In genomic region chr2:172280820-172281454, GRCh38 we compare ENCODE assay signal across 11 cellular contexts.
DNase-seq lines count a peak whose midpoint lies in the region; ATAC-seq, FAIRE-seq and TF ChIP-seq lines count a peak whose summit lies in the region.
"Had no signal": no experiment of that assay in that cellular context is flagged by ENCODE, and none has a peak within 500 bp of the region (broad histone marks: within the 10 kb centered on the region; RNA-seq: fewer than 3 reads in every experiment).

No MANE protein-coding gene starts in this region.

- no peak for TF ChIP-seq RAD21 in HepG2 (CRISPR knock-in tag; IDR thresholded peaks at IDR 0.05)

- TF ChIP-seq EP300 in HepG2 (IDR thresholded peaks at IDR 0.05; ENCODE audit: low read depth in 2 of 2, low read length in 2 of 2), result no peak
- no peak for TF ChIP-seq EP300 in HepG2 (CRISPR knock-in tag; IDR thresholded peaks at IDR 0.05; ENCODE audit: borderline replicate concordance)

- POLR2A ChIA-PET in HepG2 (lab: Yijun Ruan, JAX), result no interaction called here

- no TSS peak for BruUV-seq in HepG2 (replicated peaks; lab: Mats Ljungman, UMichigan)

- no peaks in the 10 kb centered on the region for H4K20me1 ChIP-seq in HepG2 (ENCODE audit: insufficient read depth, low read length)

- TF ChIP-seq CTCF in right lobe of liver (IDR thresholded peaks at IDR 0.05) (no peak), HepG2 (CRISPR knock-in tag; IDR thresholded peaks at IDR 0.05) (no peak), left ventricle myocardium inferior (IDR thresholded peaks at IDR 0.05; ENCODE audit: borderline replicate concordance) (no peak), uterus (IDR thresholded peaks at IDR 0.05) (no peak)

- H3K4me3 ChIP-seq in right lobe of liver, result no peak overlapping the region
- H3K4me3 ChIP-seq in HepG2 (replicated peaks in 1 of 3; ENCODE audit: insufficient read depth in 1 of 3, low read depth in 2 of 3, low read length in 3 of 3), result no peak overlapping the region
- H3K4me3 ChIP-seq in left ventricle myocardium inferior, result no peak overlapping the region
- H3K4me3 ChIP-seq in uterus, result no peak overlapping the region

- intact Hi-C loops in right lobe of liver (cut with DNase I), result no loop called here
- intact Hi-C loops in HepG2 (cut with micrococcal nuclease; ENCODE audit: unreplicated experiment), result loop anchor here (10.0 kb wide), 1 partner anchor 184 kb away; no protein-coding TSS in a partner anchor
- intact Hi-C loops in left ventricle myocardium inferior (cut with micrococcal nuclease), result no loop called here
- intact Hi-C loops in uterus (cut with DNase I; ENCODE audit: low total_unique reads), result no loop called here

- H3K27ac ChIP-seq in right lobe of liver (no peak overlapping the region), HepG2 (ENCODE audit: extremely low read length, insufficient read depth, low read length) (no peak overlapping the region), left ventricle myocardium inferior (replicated peaks) (no peak overlapping the region), uterus (no peak overlapping the region)

- no peaks in the 10 kb centered on the region for H3K4me1 ChIP-seq in right lobe of liver
- H3K4me1 ChIP-seq in HepG2 (ENCODE audit: insufficient read depth, low read length), result no peaks in the 10 kb centered on the region
- peaks cover 26% of the 10 kb centered on the region for H3K4me1 ChIP-seq in left ventricle myocardium inferior
- H3K4me1 ChIP-seq in uterus, result no peaks in the 10 kb centered on the region

- H3K36me3 ChIP-seq in right lobe of liver (no peaks in the 10 kb centered on the region), HepG2 (replicated peaks in 1 of 2; ENCODE audit: control insufficient read depth in 1 of 2, insufficient read depth in 2 of 2, low read length in 2 of 2) (no peaks in the 10 kb centered on the region), left ventricle myocardium inferior (no peaks in the 10 kb centered on the region), uterus (no peaks in the 10 kb centered on the region)

- no peaks in the 10 kb centered on the region for H3K79me2 ChIP-seq in HepG2 (ENCODE audit: insufficient read depth, low read length)

- CTCF ChIA-PET in HepG2 (lab: Yijun Ruan, JAX; ENCODE audit: low intra/inter-chr PET ratio, low total read pairs), result no interaction called here

- 61% methylated on average over 4 of the region's 5 CpGs for WGBS in right lobe of liver (ENCODE audit: insufficient coverage, low coverage, low lambda C conversion rate, missing lambda C conversion rate)
- WGBS in HepG2 (ENCODE audit: low lambda C conversion rate), result 38% methylated on average over 5 of the region's 5 CpGs

- no peak for DNase-seq in right lobe of liver
- no peak for DNase-seq in HepG2 (ENCODE audit: low spot score)
- DNase-seq in RPMI8226, result peak; percentile 23
- peak; percentile 30 for DNase-seq in left ventricle myocardium inferior
- DNase-seq in uterus, result no peak
- no peak for DNase-seq in NCI-H446 (lab: John Stamatoyannopoulos, UW)
- DNase-seq: effector memory CD8-positive, alpha-beta T cell; SHP77 treated with DMSO at 0.1 percent for 48 hours had no signal

- no peak for TF ChIP-seq POLR2A in right lobe of liver (IDR thresholded peaks at IDR 0.05)
- no peak for TF ChIP-seq POLR2A in HepG2 (IDR thresholded peaks at IDR 0.05; ENCODE audit: insufficient read depth in 1 of 2, low read depth in 2 of 2, low read length in 2 of 2)
- TF ChIP-seq POLR2A in uterus (IDR thresholded peaks at IDR 0.05), result no peak

- H3K4me2 ChIP-seq in HepG2 (ENCODE audit: low read depth, low read length), result no peak overlapping the region

- no peak overlapping the region for H3K9ac ChIP-seq in HepG2 (ENCODE audit: insufficient read depth, low read depth, low read length)

- H2AFZ ChIP-seq in HepG2 (ENCODE audit: low read length), result no peak overlapping the region

- FAIRE-seq in HepG2 (lab: Jason Lieb, UNC), result no peak

- in situ Hi-C loops in HepG2 (cut with HindIII; ENCODE audit: extremely low pct_ligation_motif_present, low pct_unique_long_range_greater_than_20kb), result no loop called here

- H3K27me3 ChIP-seq in right lobe of liver (no peaks in the 10 kb centered on the region), HepG2 (ENCODE audit: control insufficient read depth in 1 of 2, insufficient read depth in 2 of 2, low read length in 2 of 2) (peaks cover 0 to 13% of the 10 kb centered on the region in 2 experiments; a peak in 1 of 5 replicates), left ventricle myocardium inferior (ENCODE audit: low read depth) (no peaks in the 10 kb centered on the region), uterus (no peaks in the 10 kb centered on the region)

- ATAC-seq in right lobe of liver, result peak; percentile 52 to 74 (median 62)
- ATAC-seq in HepG2, result no peak
- no peak for ATAC-seq in esophagus mucosa
- ATAC-seq in GM18858 (IDR thresholded peaks at IDR 0.05; ENCODE audit: unreplicated experiment), result no peak
- ATAC-seq: activated CD4-positive, CD25-positive, alpha-beta regulatory T cell treated with anti-CD3 and anti-CD28 coated beads, Interleukin-2, amount 50 U/mL, for 24 hours; effector memory CD8-positive, alpha-beta T cell had no signal

- no peaks in the 10 kb centered on the region for H3K9me3 ChIP-seq in right lobe of liver
- peaks cover 8% of the 10 kb centered on the region for H3K9me3 ChIP-seq in HepG2 (ENCODE audit: low read length)
- peaks cover 7% of the 10 kb centered on the region for H3K9me3 ChIP-seq in left ventricle myocardium inferior (replicated peaks)
- no peaks in the 10 kb centered on the region for H3K9me3 ChIP-seq in uterus

TF ChIP-seq in HepG2, 621 proteins besides CTCF, POLR2A, EP300 and RAD21:
- TF ChIP-seq ZFP36L2 (CRISPR knock-in tag; IDR thresholded peaks at IDR 0.05) (no peak), ZBTB4 (CRISPR knock-in tag; IDR thresholded peaks at IDR 0.05; ENCODE audit: borderline replicate concordance) (no peak), CCAR2 (optimal IDR thresholded peaks at IDR 0.05; ENCODE audit: low read depth, low read length) (no peak), ZNF781 (CRISPR knock-in tag; IDR thresholded peaks at IDR 0.05; ENCODE audit: borderline replicate concordance, not compliant biosample characterization) (no peak), WIZ (CRISPR knock-in tag; IDR thresholded peaks at IDR 0.05) (no peak), FOXK1 (CRISPR knock-in tag; IDR thresholded peaks at IDR 0.05; ENCODE audit: borderline replicate concordance, low read depth) (no peak), ZNF563 (CRISPR knock-in tag; IDR thresholded peaks at IDR 0.05) (no peak), HOXA9 (CRISPR knock-in tag; IDR thresholded peaks at IDR 0.05; ENCODE audit: borderline replicate concordance) (no peak)
- TF ChIP-seq, protein P1, sequence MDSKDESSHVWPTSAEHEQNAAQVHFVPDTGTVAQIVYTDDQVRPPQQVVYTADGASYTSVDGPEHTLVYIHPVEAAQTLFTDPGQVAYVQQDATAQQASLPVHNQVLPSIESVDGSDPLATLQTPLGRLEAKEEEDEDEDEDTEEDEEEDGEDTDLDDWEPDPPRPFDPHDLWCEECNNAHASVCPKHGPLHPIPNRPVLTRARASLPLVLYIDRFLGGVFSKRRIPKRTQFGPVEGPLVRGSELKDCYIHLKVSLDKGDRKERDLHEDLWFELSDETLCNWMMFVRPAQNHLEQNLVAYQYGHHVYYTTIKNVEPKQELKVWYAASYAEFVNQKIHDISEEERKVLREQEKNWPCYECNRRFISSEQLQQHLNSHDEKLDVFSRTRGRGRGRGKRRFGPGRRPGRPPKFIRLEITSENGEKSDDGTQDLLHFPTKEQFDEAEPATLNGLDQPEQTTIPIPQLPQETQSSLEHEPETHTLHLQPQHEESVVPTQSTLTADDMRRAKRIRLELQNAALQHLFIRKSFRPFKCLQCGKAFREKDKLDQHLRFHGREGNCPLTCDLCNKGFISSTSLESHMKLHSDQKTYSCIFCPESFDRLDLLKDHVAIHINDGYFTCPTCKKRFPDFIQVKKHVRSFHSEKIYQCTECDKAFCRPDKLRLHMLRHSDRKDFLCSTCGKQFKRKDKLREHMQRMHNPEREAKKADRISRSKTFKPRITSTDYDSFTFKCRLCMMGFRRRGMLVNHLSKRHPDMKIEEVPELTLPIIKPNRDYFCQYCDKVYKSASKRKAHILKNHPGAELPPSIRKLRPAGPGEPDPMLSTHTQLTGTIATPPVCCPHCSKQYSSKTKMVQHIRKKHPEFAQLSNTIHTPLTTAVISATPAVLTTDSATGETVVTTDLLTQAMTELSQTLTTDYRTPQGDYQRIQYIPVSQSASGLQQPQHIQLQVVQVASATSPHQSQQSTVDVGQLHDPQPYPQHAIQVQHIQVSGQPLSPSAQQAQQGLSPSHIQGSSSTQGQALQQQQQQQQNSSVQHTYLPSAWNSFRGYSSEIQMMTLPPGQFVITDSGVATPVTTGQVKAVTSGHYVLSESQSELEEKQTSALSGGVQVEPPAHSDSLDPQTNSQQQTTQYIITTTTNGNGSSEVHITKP (CRISPR knock-in tag; IDR thresholded peaks at IDR 0.05; ENCODE audit: low read depth), result no peak
- TF ChIP-seq, protein P2, sequence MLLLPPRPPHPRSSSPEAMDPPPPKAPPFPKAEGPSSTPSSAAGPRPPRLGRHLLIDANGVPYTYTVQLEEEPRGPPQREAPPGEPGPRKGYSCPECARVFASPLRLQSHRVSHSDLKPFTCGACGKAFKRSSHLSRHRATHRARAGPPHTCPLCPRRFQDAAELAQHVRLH (CRISPR knock-in tag; IDR thresholded peaks at IDR 0.05; ENCODE audit: borderline replicate concordance, low read depth), result no peak
TF ChIP-seq in HepG2: peak in this region for 0.

Comparison
In these comparisons a context has a peak if more than half of its experiments do, and no peak if none do; other contexts are left out.
1. ATAC-seq: peak in right lobe of liver (4 of 4); none in HepG2 (single experiment), esophagus mucosa (single experiment) and GM18858 (single experiment).
2. DNase-seq: peak in RPMI8226 (single experiment) and left ventricle myocardium inferior (single experiment); none in right lobe of liver (0 of 3), HepG2 (single experiment), uterus (0 of 2) and NCI-H446 (0 of 2).